ENCODE assay signal across 9 cellular contexts in genomic region chr20:21301940-21302644, GRCh38. TPM values are rescaled to one million over a fixed set of nuclear protein-coding genes. Genes with fewer than 3 reads are reported as not detected.
DNase-seq lines count a peak whose midpoint lies in the region; ATAC-seq, FAIRE-seq and TF ChIP-seq lines count a peak whose summit lies in the region.
"Had no signal": no experiment of that assay in that cellular context is flagged by ENCODE, and none has a peak within 500 bp of the region (broad histone marks: within the 10 kb centered on the region; RNA-seq: fewer than 3 reads in every experiment).

No MANE protein-coding gene starts in this region.

- no peaks in the 10 kb centered on the region; a peak in 1 of 5 replicates for H3K36me3 ChIP-seq in HepG2 (replicated peaks in 1 of 2; ENCODE audit: control insufficient read depth in 1 of 2, insufficient read depth in 2 of 2, low read length in 2 of 2)
- no peaks in the 10 kb centered on the region for H3K36me3 ChIP-seq in tibial nerve

- no peak for ATAC-seq in activated T-cell treated with anti-CD3 and anti-CD28 coated beads, Interleukin-2, amount 50 U/mL, for 72 hours (replicated peaks in 1 of 2)
- no peak for ATAC-seq in HepG2

- H3K27ac ChIP-seq in angular gyrus (ENCODE audit: low read depth, low read length) (peak overlapping the region; percentile 79), HepG2 (ENCODE audit: extremely low read length, insufficient read depth, low read length) (peak overlapping the region; percentile 88), tibial nerve (peak overlapping the region; percentile 92 to 100 (median 96))

- H3K9me3 Mint-ChIP-seq in activated T-cell treated with anti-CD3 and anti-CD28 coated beads, Interleukin-2, amount 50 U/mL, for 72 hours = no peaks in the 10 kb centered on the region

- H3K4me1 ChIP-seq in HepG2 (ENCODE audit: insufficient read depth, low read length) (peaks cover 29% of the 10 kb centered on the region), tibial nerve (peaks cover 0 to 22% (median 14%) of the 10 kb centered on the region in 4 donors)

- H4K20me1 ChIP-seq in HepG2 (ENCODE audit: insufficient read depth, low read length) = peaks cover 17% of the 10 kb centered on the region

- no TSS peak for BruUV-seq in HepG2 (replicated peaks; lab: Mats Ljungman, UMichigan)

- DNase-seq in activated T-cell treated with anti-CD3 and anti-CD28 coated beads, Interleukin-2, amount 50 U/mL, for 72 hours = no peak
- DNase-seq in activated T-cell treated with anti-CD3 and anti-CD28 coated beads, Interleukin-2, amount 50 U/mL, for 1 hour = no peak
- DNase-seq in HepG2 (ENCODE audit: low spot score) = no peak
- DNase-seq in tibial nerve (ENCODE audit: low spot score in 2 of 2) = no peak
- no peak for DNase-seq in NCI-H2196 treated with DMSO at 0.1 percent for 48 hours (lab: John Stamatoyannopoulos, UW; ENCODE audit: unreplicated experiment)
- no peak for DNase-seq in cerebellar nuclear complex (lab: John Stamatoyannopoulos, UW)
- no peak for DNase-seq in SKM-1 treated with dmso at 0.1 percent for 144 hours (lab: John Stamatoyannopoulos, UW; ENCODE audit: unreplicated experiment)
- DNase-seq: NCI-H1930 had no signal

- peak overlapping the region; percentile 90 for H3K27ac Mint-ChIP-seq in activated T-cell treated with anti-CD3 and anti-CD28 coated beads, Interleukin-2, amount 50 U/mL, for 72 hours

- no peak; a peak in 1 of 4 replicates for TF ChIP-seq EP300 in HepG2 (IDR thresholded peaks at IDR 0.05; ENCODE audit: low read depth in 2 of 2, low read length in 2 of 2)
- TF ChIP-seq EP300 in HepG2 (CRISPR knock-in tag; IDR thresholded peaks at IDR 0.05; ENCODE audit: borderline replicate concordance) = no peak
- no peak for TF ChIP-seq EP300 in tibial nerve (IDR thresholded peaks at IDR 0.05)

- H3K4me3 Mint-ChIP-seq in activated T-cell treated with anti-CD3 and anti-CD28 coated beads, Interleukin-2, amount 50 U/mL, for 72 hours = peak overlapping the region; percentile 95 to 96

- POLR2A ChIA-PET in HepG2 (lab: Yijun Ruan, JAX) = interaction anchor here (1.0 to 2.3 kb wide), 7 partner anchors 10 to 167 kb away, joined by 3 to 18 read pairs (median 9); no protein-coding TSS in a partner anchor

- H3K36me3 Mint-ChIP-seq in activated T-cell treated with anti-CD3 and anti-CD28 coated beads, Interleukin-2, amount 50 U/mL, for 72 hours (ENCODE audit: insufficient read depth in 2 of 2) = peaks cover 10 to 14% of the 10 kb centered on the region in 2 donors

- no peaks in the 10 kb centered on the region for H3K27me3 Mint-ChIP-seq in activated T-cell treated with anti-CD3 and anti-CD28 coated beads, Interleukin-2, amount 50 U/mL, for 72 hours (ENCODE audit: low read depth)

- peak overlapping the region; percentile 96 for H3K4me2 ChIP-seq in HepG2 (ENCODE audit: low read depth, low read length)

- H3K4me3 ChIP-seq in HepG2 (replicated peaks in 1 of 3; ENCODE audit: insufficient read depth in 1 of 3, low read depth in 2 of 3, low read length in 3 of 3) (peak overlapping the region; percentile 79 to 88 (median 81)), tibial nerve (peak overlapping the region; percentile 84 to 100 (median 92))

- TF ChIP-seq POLR2A in HepG2 (IDR thresholded peaks at IDR 0.05; ENCODE audit: insufficient read depth in 1 of 2, low read depth in 2 of 2, low read length in 2 of 2) (no peak), tibial nerve (IDR thresholded peaks at IDR 0.05) (no peak)

- in situ Hi-C loops in HepG2 (cut with HindIII; ENCODE audit: extremely low pct_ligation_motif_present, low pct_unique_long_range_greater_than_20kb) = no loop called here

- no peak for TF ChIP-seq RAD21 in HepG2 (CRISPR knock-in tag; IDR thresholded peaks at IDR 0.05)

- H3K27me3 ChIP-seq in HepG2 (ENCODE audit: control insufficient read depth in 1 of 2, insufficient read depth in 2 of 2, low read length in 2 of 2) = peaks cover 0 to 3% of the 10 kb centered on the region in 2 experiments; a peak in 1 of 5 replicates
- no peaks in the 10 kb centered on the region for H3K27me3 ChIP-seq in tibial nerve

- 45% methylated on average over 9 of the region's 9 CpGs for WGBS in HepG2 (ENCODE audit: low lambda C conversion rate)
- WGBS in tibial nerve, 2 donors = 49 to 54% methylated on average over 9 of the region's 9 CpGs

- no peak for FAIRE-seq in HepG2 (lab: Jason Lieb, UNC)

- H3K4me1 Mint-ChIP-seq in activated T-cell treated with anti-CD3 and anti-CD28 coated beads, Interleukin-2, amount 50 U/mL, for 72 hours (ENCODE audit: low read depth) = peaks cover 43% of the 10 kb centered on the region

- peak overlapping the region; percentile 92 for H3K9ac ChIP-seq in HepG2 (ENCODE audit: insufficient read depth, low read depth, low read length)

- intact Hi-C loops in HepG2 (cut with micrococcal nuclease; ENCODE audit: unreplicated experiment) = loop anchor here (2.0 to 5.0 kb wide), 4 partner anchors 37 to 590 kb away; partner anchors contain the start of gene RALGAPA2

- H3K9me3 ChIP-seq in HepG2 (ENCODE audit: low read length) = no peaks in the 10 kb centered on the region
- H3K9me3 ChIP-seq in tibial nerve = no peaks in the 10 kb centered on the region

- CTCF ChIA-PET in HepG2 (lab: Yijun Ruan, JAX; ENCODE audit: low intra/inter-chr PET ratio, low total read pairs) = no interaction called here

- TF ChIP-seq CTCF in HepG2 (CRISPR knock-in tag; IDR thresholded peaks at IDR 0.05) = no peak
- no peak for TF ChIP-seq CTCF in tibial nerve (IDR thresholded peaks at IDR 0.05)

- peaks cover 32% of the 10 kb centered on the region for H3K79me2 ChIP-seq in HepG2 (ENCODE audit: insufficient read depth, low read length)

- H2AFZ ChIP-seq in HepG2 (ENCODE audit: low read length) = peak overlapping the region; percentile 55

TF ChIP-seq in HepG2, 621 proteins besides CTCF, POLR2A, EP300 and RAD21 (continues in another document):
- TF ChIP-seq FOXA3 (CRISPR knock-in tag; IDR thresholded peaks at IDR 0.05) (0 out of 2 replicates have a peak, but pooled peaks have one; percentile 4), ELF1 (CRISPR knock-in tag; IDR thresholded peaks at IDR 0.05) (peak; percentile 8; the same call in 1 of the 2 replicates), ZNF652 (CRISPR knock-in tag; IDR thresholded peaks at IDR 0.05; ENCODE audit: borderline replicate concordance, low read depth) (0 out of 2 replicates have a peak, but pooled peaks have one; percentile 26), MAZ (IDR thresholded peaks at IDR 0.05; ENCODE audit: borderline replicate concordance, low read depth, low read length) (no peak), MAZ (CRISPR knock-in tag; IDR thresholded peaks at IDR 0.05; ENCODE audit: low read depth) (no peak), NCOA5 (CRISPR knock-in tag; IDR thresholded peaks at IDR 0.05) (0 out of 2 replicates have a peak, but pooled peaks have one; percentile 66), ZNF101 (CRISPR knock-in tag; IDR thresholded peaks at IDR 0.05; ENCODE audit: borderline replicate concordance, low read depth) (no peak), SIN3A (IDR thresholded peaks at IDR 0.05; ENCODE audit: borderline replicate concordance, low read depth, low read length) (no peak), PAF1 (CRISPR knock-in tag; IDR thresholded peaks at IDR 0.05) (0 out of 2 replicates have a peak, but pooled peaks have one; percentile 48), RARA (CRISPR knock-in tag; IDR thresholded peaks at IDR 0.05) (peak; percentile 44; the same call in 1 of the 2 replicates), HOXA5 (CRISPR knock-in tag; IDR thresholded peaks at IDR 0.05) (0 out of 2 replicates have a peak, but pooled peaks have one; percentile 36), ZNF274 (CRISPR knock-in tag; IDR thresholded peaks at IDR 0.05) (no peak), ZC3H4 (CRISPR knock-in tag; IDR thresholded peaks at IDR 0.05; ENCODE audit: borderline replicate concordance) (peak; percentile 45; the same call in 1 of the 2 replicates)
- TF ChIP-seq, protein P1, sequence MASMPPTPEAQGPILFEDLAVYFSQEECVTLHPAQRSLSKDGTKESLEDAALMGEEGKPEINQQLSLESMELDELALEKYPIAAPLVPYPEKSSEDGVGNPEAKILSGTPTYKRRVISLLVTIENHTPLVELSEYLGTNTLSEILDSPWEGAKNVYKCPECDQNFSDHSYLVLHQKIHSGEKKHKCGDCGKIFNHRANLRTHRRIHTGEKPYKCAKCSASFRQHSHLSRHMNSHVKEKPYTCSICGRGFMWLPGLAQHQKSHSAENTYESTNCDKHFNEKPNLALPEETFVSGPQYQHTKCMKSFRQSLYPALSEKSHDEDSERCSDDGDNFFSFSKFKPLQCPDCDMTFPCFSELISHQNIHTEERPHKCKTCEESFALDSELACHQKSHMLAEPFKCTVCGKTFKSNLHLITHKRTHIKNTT (CRISPR knock-in tag; IDR thresholded peaks at IDR 0.05) = 0 out of 2 replicates have a peak, but pooled peaks have one; percentile 45

RNA-seq across cellular contexts. Expression of gene XRN2, which starts 1.0 kb away (rescaled TPM):
- 10 to 100 TPM; 77.9 to 81.8 TPM for total RNA-seq in activated T-cell treated with anti-CD3 and anti-CD28 coated beads, Interleukin-2, amount 50 U/mL, for 72 hours
- total RNA-seq in HepG2 (2016; rRNA removed; fragmentation: Illumina TruSeq; extraction: Trizol) (171 and 256 TPM in 2 replicates), tibial nerve (10 to 100 TPM; 46.1 to 58.2 (median 53.0) TPM)
- total RNA-seq in HepG2 (2016; cell fraction: cytosol; rRNA removed; fragmentation: Illumina TruSeq; extraction: Trizol; ENCODE audit: low read depth) = 45.6 and 51.1 TPM in 2 replicates
- 169 and 245 TPM in 2 replicates for total RNA-seq in HepG2 (2016; cell fraction: insoluble cytoplasmic fraction; rRNA removed; fragmentation: Illumina TruSeq; extraction: Trizol)
- 82.9 and 105 TPM in 2 replicates for total RNA-seq in HepG2 (2016; cell fraction: membrane; rRNA removed; fragmentation: Illumina TruSeq; extraction: Trizol)
- 118 and 127 TPM in 2 replicates for total RNA-seq in HepG2 (2016; cell fraction: nucleus; rRNA removed; fragmentation: Illumina TruSeq; extraction: Trizol)
- polyA plus RNA-seq in HepG2 (2011; rRNA removed) = 72.1 and 90.3 TPM in 2 replicates
- polyA plus RNA-seq in HepG2 (2011; cell fraction: cytosol; rRNA removed) = 47.0 and 59.7 TPM in 2 replicates
- 59.5 and 68.9 TPM in 2 replicates for polyA plus RNA-seq in HepG2 (2011; cell fraction: nucleus; rRNA removed)
- 84.6 and 86.2 TPM in 2 replicates for polyA plus RNA-seq in HepG2 (2012)
- polyA plus RNA-seq in HepG2 (2016; cell fraction: cytosol; fragmentation: Illumina TruSeq; extraction: Trizol; ENCODE audit: low read depth) = 10.5 and 11.9 TPM in 2 replicates
- polyA plus RNA-seq in HepG2 (2016; cell fraction: insoluble cytoplasmic fraction; fragmentation: Illumina TruSeq; extraction: Trizol; ENCODE audit: low read depth) = 147 and 153 TPM in 2 replicates
- 23.2 and 29.4 TPM in 2 replicates for polyA plus RNA-seq in HepG2 (2016; cell fraction: membrane; fragmentation: Illumina TruSeq; extraction: Trizol; ENCODE audit: low read depth)
- polyA plus RNA-seq in HepG2 (2016; cell fraction: nucleus; fragmentation: Illumina TruSeq; extraction: Trizol; ENCODE audit: insufficient read depth, low read depth) = 96.3 and 98.6 TPM in 2 replicates
- 14.6 and 43.6 TPM in 2 replicates for polyA minus RNA-seq in HepG2 (2011; rRNA and poly(A)+ RNA removed; ENCODE audit: low replicate concordance)
- 68.8 and 71.0 TPM in 2 replicates for polyA minus RNA-seq in HepG2 (2011; cell fraction: cytosol; rRNA and poly(A)+ RNA removed)
- 98.6 and 107 TPM in 2 replicates for polyA minus RNA-seq in HepG2 (2011; cell fraction: nucleus; rRNA and poly(A)+ RNA removed)
